ENCODE assay signal across 8 cellular contexts in genomic region chr20:2692036-2692885, GRCh38.
DNase-seq lines count a peak whose midpoint lies in the region; ATAC-seq and TF ChIP-seq lines count a peak whose summit lies in the region.

TSS of gene EBF4 (plus strand) at chr20:2692780. CDS start at chr20:2693646, 866 bp downstream.

- peaks cover 97% of the 10 kb centered on the region for H3K27me3 ChIP-seq in neutrophil

- H3K4me3 Mint-ChIP-seq in activated naive CD4-positive, alpha-beta T cell treated with anti-CD3 and anti-CD28 coated beads, Interleukin-2, amount 50 U/mL, for 24 hours = peak within 1 kb of the TSS; percentile 97

- H3K4me1 ChIP-seq in neutrophil (ENCODE audit: control insufficient read depth in 1 of 2, insufficient read depth in 1 of 2, low read depth in 1 of 2, low read length in 1 of 2) = peaks cover 14 to 19% of the 10 kb centered on the region in 2 experiments

- peaks cover 1% of the 10 kb centered on the region for H3K36me3 Mint-ChIP-seq in activated naive CD4-positive, alpha-beta T cell treated with anti-CD3 and anti-CD28 coated beads, Interleukin-2, amount 50 U/mL, for 24 hours

- H3K9me3 Mint-ChIP-seq in activated naive CD4-positive, alpha-beta T cell treated with anti-CD3 and anti-CD28 coated beads, Interleukin-2, amount 50 U/mL, for 24 hours = no peaks in the 10 kb centered on the region

- no peaks in the 10 kb centered on the region for H3K9me3 ChIP-seq in neutrophil

- H3K4me3 ChIP-seq in GM08714 (ENCODE audit: low read length) (peak within 1 kb of the TSS; percentile 11; the same call in 1 of the 2 replicates), neutrophil (ENCODE audit: low read depth in 1 of 2, low read length in 1 of 2) (peak within 1 kb of the TSS; percentile 37 to 50)

- peaks cover 28% of the 10 kb centered on the region for H3K4me1 Mint-ChIP-seq in activated naive CD4-positive, alpha-beta T cell treated with anti-CD3 and anti-CD28 coated beads, Interleukin-2, amount 50 U/mL, for 24 hours

- H3K27ac ChIP-seq in neutrophil = no peak within 1 kb of the TSS

- ATAC-seq in HG03108 (IDR thresholded peaks at IDR 0.05; ENCODE audit: unreplicated experiment) = no peak
- ATAC-seq in HG03095 (IDR thresholded peaks at IDR 0.05; ENCODE audit: unreplicated experiment) = no peak

- TF ChIP-seq CTCF in neutrophil (IDR thresholded peaks at IDR 0.05) = no peak

- peak within 1 kb of the TSS; percentile 93 for H3K27ac Mint-ChIP-seq in activated naive CD4-positive, alpha-beta T cell treated with anti-CD3 and anti-CD28 coated beads, Interleukin-2, amount 50 U/mL, for 24 hours

- peaks cover 12% of the 10 kb centered on the region for H3K27me3 Mint-ChIP-seq in activated naive CD4-positive, alpha-beta T cell treated with anti-CD3 and anti-CD28 coated beads, Interleukin-2, amount 50 U/mL, for 24 hours

- no peaks in the 10 kb centered on the region for H3K36me3 ChIP-seq in neutrophil

- DNase-seq in NCI-H1105 treated with DMSO at 0.1 percent for 48 hours (lab: John Stamatoyannopoulos, UW) (peak; percentile 40), glomerular visceral epithelial cell (ENCODE audit: extremely low spot score) (peak; percentile 15), Kasumi-1 (lab: John Stamatoyannopoulos, UW) (no peak)

Comparison
In these comparisons a context has a peak if more than half of its experiments do, and no peak if none do; other contexts are left out.
1. DNase-seq: peak in NCI-H1105 treated with DMSO at 0.1 percent for 48 hours (single experiment) and glomerular visceral epithelial cell (single experiment); none in Kasumi-1 (0 of 2).